8 cellular contexts compared by ENCODE assay signal in genomic region chr1:6613361-6614018, GRCh38. TPM values are rescaled to one million over a fixed set of nuclear protein-coding genes. Genes with fewer than 3 reads are reported as not detected.
DNase-seq lines count a peak whose midpoint lies in the region; ATAC-seq and TF ChIP-seq lines count a peak whose summit lies in the region.

PHF13 (plus strand) TSS chr1:6613731; CDS start chr1:6614067, 336 bp downstream.

- peak; percentile 88 for ATAC-seq in GM19035 (IDR thresholded peaks at IDR 0.05; ENCODE audit: unreplicated experiment)
- peak; percentile 89 for ATAC-seq in HG03342 (IDR thresholded peaks at IDR 0.05; ENCODE audit: unreplicated experiment)

- TF ChIP-seq CTCF in AG09319 (IDR thresholded peaks at IDR 0.05; ENCODE audit: low read depth, low read length) (no peak), spleen (IDR thresholded peaks at IDR 0.05 in 8 of 11, conservative IDR thresholded peaks at IDR 0.05 in 3 of 11) (peak in 2 of 11 experiments; percentile 13 to 29)

- TF ChIP-seq POLR2A in spleen (IDR thresholded peaks at IDR 0.05) = no peak

- H3K27ac ChIP-seq in caudate nucleus (ENCODE audit: low read depth, low read length) = peak within 1 kb of the TSS; percentile 96
- peak within 1 kb of the TSS; percentile 73 to 97 (median 94) for H3K27ac ChIP-seq in spleen

- no peaks in the 10 kb centered on the region for H3K9me3 ChIP-seq in spleen

- intact Hi-C loops in spleen (cut with DNase I; ENCODE audit: low total_unique reads) = no loop called here

- WGBS in spleen, 5 donors = 0 to 1% (median 0%) methylated on average over 35 to 84 of the region's 84 CpGs

- peaks cover 10 to 53% (median 27%) of the 10 kb centered on the region in 6 donors for H3K4me1 ChIP-seq in spleen

- peak within 1 kb of the TSS; percentile 87 to 99 (median 95) for H3K4me3 ChIP-seq in spleen

- H3K27me3 ChIP-seq in spleen (replicated peaks in 1 of 7) = peaks cover 0 to 8% (median 0%) of the 10 kb centered on the region in 7 donors

- DNase-seq in AG09319 (ENCODE audit: extremely low read depth, low read depth) (peak; percentile 98), NCI-H345 treated with DMSO at 0.1 percent for 48 hours (lab: John Stamatoyannopoulos, UW; ENCODE audit: unreplicated experiment) (peak; percentile 98), caudate nucleus (lab: John Stamatoyannopoulos, UW) (peak; percentile 93 to 100 (median 99)), inferior parietal cortex (ENCODE audit: extremely low spot score) (peak; percentile 98), spleen (peak; percentile 100)
- DNase-seq in activated CD4-positive, CD25-positive, alpha-beta regulatory T cell (lab: John Stamatoyannopoulos, UW) = peak; percentile 99 to 100 (median 99)

- H3K36me3 ChIP-seq in spleen = peaks cover 0 to 19% (median 0%) of the 10 kb centered on the region in 6 donors

RNA-seq across cellular contexts. Expression of gene PHF13, which starts in this region (rescaled TPM):
- 10 to 100 TPM in 4 of 7 donors, 1 to 10 TPM in 3; 6.6 to 14.0 (median 10.5) TPM for total RNA-seq in spleen
- polyA plus RNA-seq in spleen = 1 to 10 TPM; 3.4 to 6.0 (median 4.4) TPM

Comparison
In these comparisons a context has a peak if more than half of its experiments do, and no peak if none do; other contexts are left out.
1. Peak in every context shown above with its lines: DNase-seq, ATAC-seq, H3K4me3 ChIP-seq and H3K27ac ChIP-seq.